ENCODE assay signal across 25 cellular contexts in genomic region chr19:17300992-17301585, GRCh38. TPM values are rescaled to one million over a fixed set of nuclear protein-coding genes. Genes with fewer than 3 reads are reported as not detected.
DNase-seq lines count a peak whose midpoint lies in the region; ATAC-seq, FAIRE-seq and TF ChIP-seq lines count a peak whose summit lies in the region.
"Had no signal": no experiment of that assay in that cellular context is flagged by ENCODE, and none has a peak within 500 bp of the region (broad histone marks: within the 10 kb centered on the region; RNA-seq: fewer than 3 reads in every experiment).

No MANE protein-coding gene starts in this region.

- no peak for FAIRE-seq in K562 (lab: Jason Lieb, UNC)
- FAIRE-seq: A549, G401.6, H54 had no signal

- no peak for TF ChIP-seq CTCF in Loucy (conservative IDR thresholded peaks at IDR 0.05; ENCODE audit: low read length)
- TF ChIP-seq CTCF in K562 (IDR thresholded peaks at IDR 0.05 in 2 of 3, conservative IDR thresholded peaks at IDR 0.05 in 1 of 3; ENCODE audit: insufficient read depth in 2 of 3, low read depth in 1 of 3, low read length in 3 of 3) = no peak
- TF ChIP-seq CTCF in natural killer cell (IDR thresholded peaks at IDR 0.05) = no peak
- TF ChIP-seq CTCF in type B pancreatic cell (conservative IDR thresholded peaks at IDR 0.05) = no peak

- no peaks in the 10 kb centered on the region for H3K9me1 ChIP-seq in K562 (ENCODE audit: control insufficient read depth, insufficient read depth, low read length)

- in situ Hi-C loops in K562 (cut with MboI) = no loop called here

- H3K4me3 ChIP-seq in Loucy (ENCODE audit: low read length, poor library complexity, severe bottlenecking) (no peak overlapping the region), K562 (no peak overlapping the region)
- H3K4me3 ChIP-seq: A549, SJSA1 had no signal

- no peaks in the 10 kb centered on the region for H3K9me3 Mint-ChIP-seq in natural killer cell
- no peaks in the 10 kb centered on the region for H3K9me3 Mint-ChIP-seq in type B pancreatic cell

- no TSS peak for BruUV-seq in K562 (replicated peaks; lab: Mats Ljungman, UMichigan)

- peak overlapping the region; percentile 9 for H3K4me3 Mint-ChIP-seq in natural killer cell
- H3K4me3 Mint-ChIP-seq in type B pancreatic cell = no peak overlapping the region

- H3K27ac ChIP-seq in K562 (ENCODE audit: extremely low read depth, low read depth, low read length) = no peak overlapping the region
- H3K27ac ChIP-seq: A549, HL-60, SJSA1 had no signal

- H3K4me2 ChIP-seq in Loucy (ENCODE audit: low read depth, low read length, poor library complexity, severe bottlenecking) (peak overlapping the region; percentile 5), K562 (ENCODE audit: insufficient read depth, low read length) (no peak overlapping the region)
- H3K4me2 ChIP-seq: A549 had no signal

- DNase-seq in K562 (ENCODE audit: extremely low read depth in 1 of 4, low spot score in 3 of 4) (no peak), natural killer cell (no peak), type B pancreatic cell (ENCODE audit: extremely low spot score, unreplicated experiment) (peak; percentile 66)
- DNase-seq in activated CD4-positive, alpha-beta T cell treated with anti-CD3 and anti-CD28 coated beads, Interleukin-2, amount 50 U/mL, for 1 hour = no peak
- DNase-seq: AML-193; CD4-positive, alpha-beta memory T cell; COR-L47; Karpas-422; NCI-H1092 treated with DMSO at 0.1 percent for 48 hours; NCI-H1436; NCI-H1930; NCI-H2107; NCI-H524 treated with DMSO at 0.1 percent for 48 hours; NCI-H774; PC-3; Right ventricle myocardium superior had no signal

- H3K27me3 Mint-ChIP-seq in natural killer cell (ENCODE audit: low read depth in 2 of 2) (no peaks in the 10 kb centered on the region), type B pancreatic cell (no peaks in the 10 kb centered on the region)
- H3K27me3 Mint-ChIP-seq: CD4-positive, alpha-beta memory T cell had no signal

- peaks cover 9% of the 10 kb centered on the region; the same call in 1 of the 2 replicates for H3F3A ChIP-seq in Loucy (ENCODE audit: low read depth)

- peaks cover 19% of the 10 kb centered on the region for H3K79me2 ChIP-seq in Loucy (ENCODE audit: insufficient read depth, low read length)
- H3K79me2 ChIP-seq in K562 (ENCODE audit: control insufficient read depth, insufficient read depth, low read length) = peaks cover 10% of the 10 kb centered on the region

- H2AFZ ChIP-seq in Loucy (ENCODE audit: low read length) (no peak overlapping the region), K562 (ENCODE audit: low read depth, low read length) (no peak overlapping the region)

- intact Hi-C loops in K562 (cut with micrococcal nuclease) = no loop called here
- intact Hi-C loops in natural killer cell (cut with micrococcal nuclease) = no loop called here

- ATAC-seq in K562 = no peak
- no peak for ATAC-seq in natural killer cell
- no peak for ATAC-seq in GM21367 (IDR thresholded peaks at IDR 0.05; ENCODE audit: unreplicated experiment)
- ATAC-seq in esophagus mucosa = no peak
- ATAC-seq: A549, PC-3 had no signal

- POLR2A ChIA-PET in K562 (lab: Yijun Ruan, JAX) = interaction anchor here (0.6 kb wide), 1 partner anchor 67 kb away, joined by 4 read pairs; no protein-coding TSS in a partner anchor

- H3K36me3 Mint-ChIP-seq in natural killer cell (no peaks in the 10 kb centered on the region), type B pancreatic cell (peaks cover 3% of the 10 kb centered on the region)

- H3K9me3 ChIP-seq in Loucy (ENCODE audit: insufficient read depth, low read depth, low read length) (0 out of 2 replicates have a peak, but pooled peaks cover 2% of the 10 kb centered on the region), K562 (replicated peaks; ENCODE audit: control insufficient read depth, insufficient read depth, low read depth, low read length) (peaks cover 3% of the 10 kb centered on the region)
- H3K9me3 ChIP-seq: SJSA1 had no signal

- 92% methylated on average over 32 of the region's 48 CpGs for WGBS in K562 (ENCODE audit: insufficient coverage, low coverage, missing lambda C conversion rate)

- H3K36me3 ChIP-seq in Loucy (ENCODE audit: insufficient read depth, low read length) (no peaks in the 10 kb centered on the region), K562 (ENCODE audit: control insufficient read depth, insufficient read depth, low read length) (peaks cover 25% of the 10 kb centered on the region)
- H3K36me3 ChIP-seq: SJSA1 had no signal

- H3K9ac ChIP-seq in Loucy (ENCODE audit: low read depth, low read length, poor library complexity, severe bottlenecking) = no peak overlapping the region
- no peak overlapping the region for H3K9ac ChIP-seq in K562 (ENCODE audit: insufficient read depth in 1 of 2, low read depth in 2 of 2, low read length in 2 of 2)

- no peak for TF ChIP-seq POLR2A in K562 (conservative IDR thresholded peaks at IDR 0.05)

- H3K4me1 ChIP-seq in Loucy (ENCODE audit: insufficient read depth, low read length, poor library complexity, severe bottlenecking) = peaks cover 21% of the 10 kb centered on the region
- peaks cover 17 to 42% of the 10 kb centered on the region in 2 experiments; a peak in 4 of 5 replicates for H3K4me1 ChIP-seq in K562 (replicated peaks in 1 of 2; ENCODE audit: control insufficient read depth in 2 of 2, insufficient read depth in 2 of 2, low read length in 2 of 2)

- CTCF ChIA-PET in K562 (lab: Yijun Ruan, JAX; ENCODE audit: low intra/inter-chr PET ratio) = interaction anchor here (0.6 kb wide), 1 partner anchor 79 kb away, joined by 3 read pairs; no protein-coding TSS in a partner anchor

- H3K27ac Mint-ChIP-seq in natural killer cell = peak overlapping the region in 1 of 2 donors; percentile 89
- H3K27ac Mint-ChIP-seq in type B pancreatic cell = no peak overlapping the region
- H3K27ac Mint-ChIP-seq: CD4-positive, alpha-beta memory T cell had no signal

- H4K20me1 ChIP-seq in Loucy (ENCODE audit: insufficient read depth, low read length, poor library complexity, severe bottlenecking) = no peaks in the 10 kb centered on the region
- no peaks in the 10 kb centered on the region for H4K20me1 ChIP-seq in K562 (replicated peaks; ENCODE audit: control insufficient read depth, insufficient read depth, low read length)

- no peaks in the 10 kb centered on the region for H3K9me2 ChIP-seq in Loucy (replicated peaks; ENCODE audit: low read depth, low read length)

- TF ChIP-seq RAD21 in K562 (CRISPR knock-in tag; conservative IDR thresholded peaks at IDR 0.05 in 1 of 2, IDR thresholded peaks at IDR 0.05 in 1 of 2) = no peak

- H3K27me3 ChIP-seq in Loucy (ENCODE audit: insufficient read depth, low read length, poor library complexity, severe bottlenecking) = no peaks in the 10 kb centered on the region
- H3K27me3 ChIP-seq in K562 (ENCODE audit: control insufficient read depth in 2 of 2, insufficient read depth in 2 of 2, low read length in 2 of 2) = no peaks in the 10 kb centered on the region
- H3K27me3 ChIP-seq: BLaER1 treated with 17β-estradiol and CSF1 and Interleukin-3, amounts not matched to agents 10 nM and 100 nM; SJSA1 had no signal

- peaks cover 15 to 24% of the 10 kb centered on the region in 2 donors for H3K4me1 Mint-ChIP-seq in natural killer cell
- H3K4me1 Mint-ChIP-seq in type B pancreatic cell (ENCODE audit: unreplicated experiment) = peaks cover 10% of the 10 kb centered on the region

- no peak for TF ChIP-seq EP300 in K562 (IDR thresholded peaks at IDR 0.05; ENCODE audit: low read length)

RNA-seq across cellular contexts. Expression of gene ABHD8, which starts 2.1 kb away (rescaled TPM):
- 2.0 TPM in 1 of 2 replicates, not detected in the other for total RNA-seq in K562 (2011; cell fraction: chromatin; rRNA removed; ENCODE audit: low replicate concordance)
- total RNA-seq in K562 (2011; cell fraction: nucleolus; rRNA removed) = 4.0 and 4.2 TPM in 2 replicates
- total RNA-seq in K562 (2011; cell fraction: nucleoplasm; rRNA removed) = 1.5 and 1.8 TPM in 2 replicates
- total RNA-seq in K562 (2014; rRNA removed) (5.0 and 5.8 TPM in 2 replicates), K562 (2014; rRNA removed; fragmentation: Illumina TruSeq; extraction: Trizol) (0.22 and 0.29 TPM in 2 replicates), K562 (2015; rRNA removed; fragmentation: Illumina TruSeq; extraction: Trizol) (1.7 and 1.8 TPM in 2 replicates), K562 (2021) (5.6 and 6.6 TPM in 2 replicates), natural killer cell (1 to 10 TPM; 7.5 to 10.0 (median 9.7) TPM), type B pancreatic cell (ENCODE audit: low replicate concordance) (11.6 and 14.3 TPM in 2 replicates), esophagus mucosa (2.2 TPM)
- polyA plus RNA-seq in K562 (2011; rRNA removed) (2.3 and 4.2 TPM in 2 replicates), K562 (2014; fragmentation: Illumina TruSeq; extraction: Trizol) (0.97 and 2.3 TPM in 2 replicates), K562 (2014; fragmentation: Nextera tagmentation; extraction: Ambion mirVana) (under 1 TPM in 1 of 2 experiments, not detected in 1; 0.04 TPM), K562 (2014; rRNA removed) (3.8 and 5.2 TPM in 2 replicates)
- 6.2 and 11.3 TPM in 2 replicates for polyA plus RNA-seq in K562 (2011; cell fraction: cytosol; rRNA removed)
- 2.0 and 2.3 TPM in 2 replicates for polyA plus RNA-seq in K562 (2011; cell fraction: nucleus; rRNA removed)
- polyA plus RNA-seq in K562 (2012) = 3.7 and 11.4 TPM in 2 replicates
- polyA minus RNA-seq in K562 (2011; rRNA and poly(A)+ RNA removed) = 0.96 and 1.6 TPM in 2 replicates
- polyA minus RNA-seq in K562 (2011; cell fraction: cytosol; rRNA and poly(A)+ RNA removed) = 3.3 and 5.3 TPM in 2 replicates
- 2.7 and 3.0 TPM in 2 replicates for polyA minus RNA-seq in K562 (2011; cell fraction: nucleus; rRNA and poly(A)+ RNA removed)

RNA-seq across cellular contexts. Expression of gene MRPL34, which starts 4.6 kb away (rescaled TPM):
- total RNA-seq in K562 (2011; cell fraction: chromatin; rRNA removed; ENCODE audit: low replicate concordance) = 19.6 and 23.8 TPM in 2 replicates
- total RNA-seq in K562 (2011; cell fraction: nucleolus; rRNA removed) = 18.0 and 22.4 TPM in 2 replicates
- 12.5 and 22.0 TPM in 2 replicates for total RNA-seq in K562 (2011; cell fraction: nucleoplasm; rRNA removed)
- total RNA-seq in K562 (2014; rRNA removed) (191 and 236 TPM in 2 replicates), K562 (2014; rRNA removed; fragmentation: Illumina TruSeq; extraction: Trizol) (40.7 and 46.5 TPM in 2 replicates), K562 (2015; rRNA removed; fragmentation: Illumina TruSeq; extraction: Trizol) (66.9 and 67.3 TPM in 2 replicates), K562 (2021) (129 and 158 TPM in 2 replicates), natural killer cell (10 to 100 TPM; 26.9 to 40.8 (median 39.4) TPM), type B pancreatic cell (ENCODE audit: low replicate concordance) (79.2 and 111 TPM in 2 replicates), esophagus mucosa (42.6 TPM)
- polyA plus RNA-seq in K562 (2011; rRNA removed) (70.2 and 75.9 TPM in 2 replicates), K562 (2014; fragmentation: Illumina TruSeq; extraction: Trizol) (72.5 and 85.4 TPM in 2 replicates), K562 (2014; fragmentation: Nextera tagmentation; extraction: Ambion mirVana) (10 to 100 TPM; 11.5 to 20.6 TPM), K562 (2014; rRNA removed) (256 and 284 TPM in 2 replicates)
- polyA plus RNA-seq in K562 (2011; cell fraction: cytosol; rRNA removed) = 111 and 153 TPM in 2 replicates
- polyA plus RNA-seq in K562 (2011; cell fraction: nucleus; rRNA removed) = 45.5 and 64.0 TPM in 2 replicates
- polyA plus RNA-seq in K562 (2012) = 69.4 and 92.1 TPM in 2 replicates
- 19.7 and 20.4 TPM in 2 replicates for polyA minus RNA-seq in K562 (2011; rRNA and poly(A)+ RNA removed)
- polyA minus RNA-seq in K562 (2011; cell fraction: cytosol; rRNA and poly(A)+ RNA removed) = 15.6 and 16.5 TPM in 2 replicates
- 5.8 and 7.4 TPM in 2 replicates for polyA minus RNA-seq in K562 (2011; cell fraction: nucleus; rRNA and poly(A)+ RNA removed)

RNA-seq across cellular contexts. Expression of gene DDA1, which starts 8.3 kb away (rescaled TPM):
- 15.2 and 39.3 TPM in 2 replicates for total RNA-seq in K562 (2011; cell fraction: chromatin; rRNA removed; ENCODE audit: low replicate concordance)
- total RNA-seq in K562 (2011; cell fraction: nucleolus; rRNA removed) = 28.5 and 28.7 TPM in 2 replicates
- 20.4 and 21.3 TPM in 2 replicates for total RNA-seq in K562 (2011; cell fraction: nucleoplasm; rRNA removed)
- total RNA-seq in K562 (2014; rRNA removed) (43.5 and 67.6 TPM in 2 replicates), K562 (2014; rRNA removed; fragmentation: Illumina TruSeq; extraction: Trizol) (23.2 and 23.5 TPM in 2 replicates), K562 (2015; rRNA removed; fragmentation: Illumina TruSeq; extraction: Trizol) (32.7 and 33.2 TPM in 2 replicates), K562 (2021) (45.1 and 51.4 TPM in 2 replicates), natural killer cell (10 to 100 TPM; 32.2 to 42.5 (median 37.7) TPM), type B pancreatic cell (ENCODE audit: low replicate concordance) (38.7 and 46.0 TPM in 2 replicates), esophagus mucosa (21.5 TPM)
- polyA plus RNA-seq in K562 (2011; rRNA removed) (33.8 and 43.2 TPM in 2 replicates), K562 (2014; fragmentation: Illumina TruSeq; extraction: Trizol) (72.3 and 80.9 TPM in 2 replicates), K562 (2014; fragmentation: Nextera tagmentation; extraction: Ambion mirVana) (1 to 10 TPM; 1.4 to 4.3 TPM), K562 (2014; rRNA removed) (68.0 and 83.8 TPM in 2 replicates)
- 30.2 and 37.1 TPM in 2 replicates for polyA plus RNA-seq in K562 (2011; cell fraction: cytosol; rRNA removed)
- polyA plus RNA-seq in K562 (2011; cell fraction: nucleus; rRNA removed) = 47.2 and 60.1 TPM in 2 replicates
- 77.4 and 90.9 TPM in 2 replicates for polyA plus RNA-seq in K562 (2012)
- 13.6 and 18.4 TPM in 2 replicates for polyA minus RNA-seq in K562 (2011; rRNA and poly(A)+ RNA removed)
- polyA minus RNA-seq in K562 (2011; cell fraction: cytosol; rRNA and poly(A)+ RNA removed) = 5.8 and 7.9 TPM in 2 replicates
- 8.5 and 8.7 TPM in 2 replicates for polyA minus RNA-seq in K562 (2011; cell fraction: nucleus; rRNA and poly(A)+ RNA removed)

RNA-seq across cellular contexts. Expression of gene ANKLE1, which starts 19.4 kb away (rescaled TPM):
- total RNA-seq in K562 (2011; cell fraction: chromatin; rRNA removed; ENCODE audit: low replicate concordance) = 4.8 and 20.8 TPM in 2 replicates
- 15.0 and 17.0 TPM in 2 replicates for total RNA-seq in K562 (2011; cell fraction: nucleolus; rRNA removed)
- 7.6 and 10.9 TPM in 2 replicates for total RNA-seq in K562 (2011; cell fraction: nucleoplasm; rRNA removed)
- total RNA-seq in K562 (2014; rRNA removed) (6.1 and 6.9 TPM in 2 replicates), K562 (2014; rRNA removed; fragmentation: Illumina TruSeq; extraction: Trizol) (1.8 and 2.1 TPM in 2 replicates), K562 (2015; rRNA removed; fragmentation: Illumina TruSeq; extraction: Trizol) (2.9 and 3.5 TPM in 2 replicates), K562 (2021) (6.2 and 6.7 TPM in 2 replicates), natural killer cell (1 to 10 TPM; 1.3 to 3.6 (median 2.0) TPM), type B pancreatic cell (ENCODE audit: low replicate concordance) (1.3 and 5.9 TPM in 2 replicates), esophagus mucosa (0.04 TPM)
- polyA plus RNA-seq in K562 (2011; rRNA removed) (2.2 and 3.2 TPM in 2 replicates), K562 (2014; fragmentation: Illumina TruSeq; extraction: Trizol) (5.8 and 6.0 TPM in 2 replicates), K562 (2014; fragmentation: Nextera tagmentation; extraction: Ambion mirVana) (under 1 TPM; 0.63 to 0.64 TPM), K562 (2014; rRNA removed) (8.2 and 9.2 TPM in 2 replicates)
- polyA plus RNA-seq in K562 (2011; cell fraction: cytosol; rRNA removed) = 2.1 and 5.0 TPM in 2 replicates
- polyA plus RNA-seq in K562 (2011; cell fraction: nucleus; rRNA removed) = 8.3 and 16.7 TPM in 2 replicates
- polyA plus RNA-seq in K562 (2012) = 3.2 and 5.8 TPM in 2 replicates
- 0.75 and 1.1 TPM in 2 replicates for polyA minus RNA-seq in K562 (2011; rRNA and poly(A)+ RNA removed)
- polyA minus RNA-seq in K562 (2011; cell fraction: cytosol; rRNA and poly(A)+ RNA removed) = 1.4 and 3.5 TPM in 2 replicates
- 3.4 and 4.8 TPM in 2 replicates for polyA minus RNA-seq in K562 (2011; cell fraction: nucleus; rRNA and poly(A)+ RNA removed)

RNA-seq across cellular contexts. Expression of gene ANO8, which starts 33.6 kb away (rescaled TPM):
- total RNA-seq in K562 (2011; cell fraction: chromatin; rRNA removed; ENCODE audit: low replicate concordance) = 16.0 and 39.6 TPM in 2 replicates
- total RNA-seq in K562 (2011; cell fraction: nucleolus; rRNA removed) = 22.4 and 24.5 TPM in 2 replicates
- 14.4 and 15.8 TPM in 2 replicates for total RNA-seq in K562 (2011; cell fraction: nucleoplasm; rRNA removed)
- total RNA-seq in K562 (2014; rRNA removed) (2.5 and 3.5 TPM in 2 replicates), K562 (2014; rRNA removed; fragmentation: Illumina TruSeq; extraction: Trizol) (0.51 and 0.73 TPM in 2 replicates), K562 (2015; rRNA removed; fragmentation: Illumina TruSeq; extraction: Trizol) (1.6 and 2.4 TPM in 2 replicates), K562 (2021) (7.6 and 8.5 TPM in 2 replicates), natural killer cell (10 to 100 TPM; 18.5 to 24.7 (median 19.1) TPM), type B pancreatic cell (ENCODE audit: low replicate concordance) (38.4 and 51.3 TPM in 2 replicates), esophagus mucosa (9.9 TPM)
- polyA plus RNA-seq in K562 (2011; rRNA removed) (2.2 and 5.1 TPM in 2 replicates), K562 (2014; fragmentation: Illumina TruSeq; extraction: Trizol) (1.5 and 2.5 TPM in 2 replicates), K562 (2014; fragmentation: Nextera tagmentation; extraction: Ambion mirVana) (under 1 TPM in 1 of 2 experiments, not detected in 1; 0.07 TPM), K562 (2014; rRNA removed) (7.1 and 7.7 TPM in 2 replicates)
- polyA plus RNA-seq in K562 (2011; cell fraction: cytosol; rRNA removed) = 2.8 and 3.7 TPM in 2 replicates
- 32.7 and 44.1 TPM in 2 replicates for polyA plus RNA-seq in K562 (2011; cell fraction: nucleus; rRNA removed)
- polyA plus RNA-seq in K562 (2012) = 4.9 and 11.8 TPM in 2 replicates
- polyA minus RNA-seq in K562 (2011; rRNA and poly(A)+ RNA removed) = 1.6 TPM in 2 replicates
- polyA minus RNA-seq in K562 (2011; cell fraction: cytosol; rRNA and poly(A)+ RNA removed) = 1.8 and 4.5 TPM in 2 replicates
- polyA minus RNA-seq in K562 (2011; cell fraction: nucleus; rRNA and poly(A)+ RNA removed) = 10.5 and 14.6 TPM in 2 replicates
